ENCODE assay signal across 8 cellular contexts in genomic region chr7:30028749-30029635, GRCh38. TPM values are rescaled to one million over a fixed set of nuclear protein-coding genes. Genes with fewer than 3 reads are reported as not detected.
A peak's percentile ranks its signal among the peaks of the same experiment; 100 is the strongest.
DNase-seq lines count a peak whose midpoint lies in the region; ATAC-seq and TF ChIP-seq lines count a peak whose summit lies in the region.

No MANE protein-coding gene starts in this region.

- H2AFZ ChIP-seq in GM23338 (peak overlapping the region; percentile 54), neural progenitor cell (replicated peaks) (peak overlapping the region; percentile 61)

- peaks cover 34% of the 10 kb centered on the region for H3K4me1 ChIP-seq in GM23338 (ENCODE audit: insufficient read depth)
- peaks cover 34% of the 10 kb centered on the region for H3K4me1 ChIP-seq in neural progenitor cell

- H3K27ac Mint-ChIP-seq in GM23338: peak overlapping the region; percentile 89
- peak overlapping the region; percentile 80 for H3K27ac Mint-ChIP-seq in activated CD4-positive, alpha-beta T cell treated with anti-CD3 and anti-CD28 coated beads, Interleukin-2, amount 10 ng/mL, durations not matched to agents 7 days and 5 days
- H3K27ac Mint-ChIP-seq in neural progenitor cell: peak overlapping the region; percentile 88

- ATAC-seq in activated T-cell treated with anti-CD3 and anti-CD28 coated beads, Interleukin-2, amount 50 U/mL, for 4 hours: peak; percentile 5 to 7
- ATAC-seq in GM23338: peak; percentile 36

- peaks cover 24% of the 10 kb centered on the region for H3K4me1 Mint-ChIP-seq in activated T-cell treated with anti-CD3 and anti-CD28 coated beads, Interleukin-2, amount 50 U/mL, for 4 hours (ENCODE audit: low read depth)
- H3K4me1 Mint-ChIP-seq in GM23338: peaks cover 19% of the 10 kb centered on the region
- H3K4me1 Mint-ChIP-seq in activated CD4-positive, alpha-beta T cell treated with anti-CD3 and anti-CD28 coated beads, Interleukin-2, amount 10 ng/mL, durations not matched to agents 7 days and 5 days: peaks cover 23% of the 10 kb centered on the region
- peaks cover 22% of the 10 kb centered on the region for H3K4me1 Mint-ChIP-seq in neural progenitor cell

- POLR2A ChIA-PET in activated CD4-positive, alpha-beta T cell treated with anti-CD3 and anti-CD28 coated beads, Interleukin-2, amount 10 ng/mL, durations not matched to agents 7 days and 5 days (lab: Charles Lee): no interaction called here

- peaks cover 71% of the 10 kb centered on the region for H3K79me2 ChIP-seq in GM23338 (replicated peaks; ENCODE audit: insufficient read depth)
- H3K79me2 ChIP-seq in neural progenitor cell (ENCODE audit: low read depth): peaks cover 53% of the 10 kb centered on the region

- TF ChIP-seq CTCF in GM23338 (conservative IDR thresholded peaks at IDR 0.05; ENCODE audit: low read depth in 2 of 2): no peak
- peak; percentile 44 for TF ChIP-seq CTCF in fibroblast of the aortic adventitia (IDR thresholded peaks at IDR 0.05; ENCODE audit: insufficient read depth, low read length)
- TF ChIP-seq CTCF in neural progenitor cell (IDR thresholded peaks at IDR 0.05): no peak

- H3K27me3 ChIP-seq in GM23338 (ENCODE audit: insufficient read depth) (no peaks in the 10 kb centered on the region), neural progenitor cell (no peaks in the 10 kb centered on the region)

- H3K4me3 Mint-ChIP-seq in activated T-cell treated with anti-CD3 and anti-CD28 coated beads, Interleukin-2, amount 50 U/mL, for 4 hours: no peak overlapping the region
- H3K4me3 Mint-ChIP-seq in GM23338 (no peak overlapping the region), neural progenitor cell (no peak overlapping the region)
- no peak overlapping the region for H3K4me3 Mint-ChIP-seq in activated CD4-positive, alpha-beta T cell treated with anti-CD3 and anti-CD28 coated beads, Interleukin-2, amount 10 ng/mL, durations not matched to agents 7 days and 5 days

- CTCF ChIA-PET in activated CD4-positive, alpha-beta T cell treated with anti-CD3 and anti-CD28 coated beads, Interleukin-2, amount 10 ng/mL, durations not matched to agents 7 days and 5 days (lab: Charles Lee): interaction anchor here (0.8 kb wide), 1 partner anchor 15 kb away, joined by 3 read pairs; no protein-coding TSS in a partner anchor

- H3F3A ChIP-seq in GM23338 (replicated peaks; ENCODE audit: low read depth) (no peaks in the 10 kb centered on the region), neural progenitor cell (ENCODE audit: low read depth) (peaks cover 14% of the 10 kb centered on the region)

- H3K36me3 Mint-ChIP-seq in activated T-cell treated with anti-CD3 and anti-CD28 coated beads, Interleukin-2, amount 50 U/mL, for 4 hours (ENCODE audit: insufficient read depth): no peaks in the 10 kb centered on the region
- H3K36me3 Mint-ChIP-seq in GM23338 (ENCODE audit: low read depth): no peaks in the 10 kb centered on the region
- H3K36me3 Mint-ChIP-seq in activated CD4-positive, alpha-beta T cell treated with anti-CD3 and anti-CD28 coated beads, Interleukin-2, amount 10 ng/mL, durations not matched to agents 7 days and 5 days (ENCODE audit: low read depth): no peaks in the 10 kb centered on the region
- peaks cover 5% of the 10 kb centered on the region for H3K36me3 Mint-ChIP-seq in neural progenitor cell

- peak overlapping the region; percentile 42 for H3K9ac ChIP-seq in neural progenitor cell

- H3K36me3 ChIP-seq in GM23338 (ENCODE audit: insufficient read depth) (no peaks in the 10 kb centered on the region), neural progenitor cell (no peaks in the 10 kb centered on the region)

- H3K9me2 ChIP-seq in GM23338 (ENCODE audit: insufficient read depth): no peaks in the 10 kb centered on the region

- H4K20me1 ChIP-seq in GM23338 (replicated peaks; ENCODE audit: insufficient read depth) (peaks cover 29% of the 10 kb centered on the region), neural progenitor cell (ENCODE audit: low read depth) (peaks cover 44% of the 10 kb centered on the region)

- peak overlapping the region; percentile 57; the same call in 1 of the 2 replicates for H3K27ac ChIP-seq in GM23338 (ENCODE audit: low read depth)
- peak overlapping the region; percentile 29 for H3K27ac ChIP-seq in neural progenitor cell

- H3K9me3 Mint-ChIP-seq in activated T-cell treated with anti-CD3 and anti-CD28 coated beads, Interleukin-2, amount 50 U/mL, for 4 hours: no peaks in the 10 kb centered on the region
- H3K9me3 Mint-ChIP-seq in GM23338 (no peaks in the 10 kb centered on the region), neural progenitor cell (no peaks in the 10 kb centered on the region)
- H3K9me3 Mint-ChIP-seq in activated CD4-positive, alpha-beta T cell treated with anti-CD3 and anti-CD28 coated beads, Interleukin-2, amount 10 ng/mL, durations not matched to agents 7 days and 5 days: no peaks in the 10 kb centered on the region

- peak; percentile 5 for DNase-seq in activated T-cell treated with anti-CD3 and anti-CD28 coated beads, Interleukin-2, amount 50 U/mL, for 4 hours
- no peak for DNase-seq in activated T-cell treated with anti-CD3 and anti-CD28 coated beads for 4 hours
- DNase-seq in GM23338 (ENCODE audit: low spot score): peak; percentile 85
- DNase-seq in Jurkat, Clone E6-1 (ENCODE audit: low read depth, low spot score): peak; percentile 39
- DNase-seq in activated CD4-positive, alpha-beta T cell treated with anti-CD3 and anti-CD28 coated beads, Interleukin-2, amount 10 ng/mL, durations not matched to agents 7 days and 5 days: peak; percentile 24
- DNase-seq in fibroblast of the aortic adventitia (ENCODE audit: low read depth): peak; percentile 49
- peak; percentile 74 for DNase-seq in neural progenitor cell (ENCODE audit: low spot score)
- DNase-seq in foreskin melanocyte: no peak

- peak overlapping the region; percentile 57 for H3K4me3 ChIP-seq in GM23338
- peak overlapping the region; percentile 94 for H3K4me3 ChIP-seq in Jurkat, Clone E6-1 (ENCODE audit: low read length)
- peak overlapping the region; percentile 86 for H3K4me3 ChIP-seq in fibroblast of the aortic adventitia (ENCODE audit: low read depth, low read length)
- H3K4me3 ChIP-seq in neural progenitor cell: peak overlapping the region; percentile 72

- no peaks in the 10 kb centered on the region for H3K27me3 Mint-ChIP-seq in activated T-cell treated with anti-CD3 and anti-CD28 coated beads, Interleukin-2, amount 50 U/mL, for 4 hours (ENCODE audit: low read depth)
- H3K27me3 Mint-ChIP-seq in GM23338 (ENCODE audit: insufficient read depth, low read depth, poor library complexity): peaks cover 4% of the 10 kb centered on the region
- H3K27me3 Mint-ChIP-seq in activated CD4-positive, alpha-beta T cell treated with anti-CD3 and anti-CD28 coated beads, Interleukin-2, amount 10 ng/mL, durations not matched to agents 7 days and 5 days: no peaks in the 10 kb centered on the region
- no peaks in the 10 kb centered on the region for H3K27me3 Mint-ChIP-seq in neural progenitor cell (ENCODE audit: insufficient read depth, low read depth)

- H3K4me2 ChIP-seq in GM23338: peak overlapping the region; percentile 88
- H3K4me2 ChIP-seq in neural progenitor cell: peak overlapping the region; percentile 94

- no peaks in the 10 kb centered on the region for H3K9me3 ChIP-seq in neural progenitor cell (ENCODE audit: low read depth)

TF ChIP-seq in GM23338, 12 proteins besides CTCF, POLR2A, EP300 and RAD21 (continues in another document):
- TF ChIP-seq ETS1 (IDR thresholded peaks at IDR 0.05) (no peak), ZNF114 (CRISPR knock-in tag; IDR thresholded peaks at IDR 0.05) (no peak), JUNB (IDR thresholded peaks at IDR 0.05; ENCODE audit: unreplicated experiment) (no peak), NANOG (IDR thresholded peaks at IDR 0.05; ENCODE audit: borderline replicate concordance) (no peak)

RNA-seq across cellular contexts. Expression of gene PLEKHA8, which starts 0.8 kb away (rescaled TPM):
- 1 to 10 TPM; 5.2 to 6.1 (median 5.4) TPM for total RNA-seq in activated T-cell treated with anti-CD3 and anti-CD28 coated beads, Interleukin-2, amount 50 U/mL, for 4 hours
- 36.9 and 44.9 TPM in 2 replicates for total RNA-seq in GM23338 (2014; rRNA removed; shearing (Covaris generic))
- polyA plus RNA-seq in GM23338 (2016; fragmentation: Nextera tagmentation; extraction: Ambion mirVana): 10.2 and 11.6 TPM in 2 replicates
- 25.2 TPM for polyA plus RNA-seq in Jurkat, Clone E6-1 (2012; ENCODE audit: insufficient read depth, insufficient read length)
- total RNA-seq in activated CD4-positive, alpha-beta T cell treated with anti-CD3 and anti-CD28 coated beads, Interleukin-2, amount 10 ng/mL, durations not matched to agents 7 days and 5 days: 1 to 10 TPM; 5.2 to 6.3 TPM
- 10.6 and 15.5 TPM in 2 replicates for total RNA-seq in fibroblast of the aortic adventitia (ENCODE audit: low replicate concordance)
- total RNA-seq in neural progenitor cell (ENCODE audit: low replicate concordance): 53.5 and 62.7 TPM in 2 replicates

RNA-seq across cellular contexts. Expression of gene FKBP14, which starts 2.5 kb away (rescaled TPM):
- total RNA-seq in activated T-cell treated with anti-CD3 and anti-CD28 coated beads, Interleukin-2, amount 50 U/mL, for 4 hours: 1 to 10 TPM; 5.3 to 7.0 (median 5.9) TPM
- 11.8 and 21.4 TPM in 2 replicates for total RNA-seq in GM23338 (2014; rRNA removed; shearing (Covaris generic))
- 10.4 and 12.9 TPM in 2 replicates for polyA plus RNA-seq in GM23338 (2016; fragmentation: Nextera tagmentation; extraction: Ambion mirVana)
- polyA plus RNA-seq in Jurkat, Clone E6-1 (2012; ENCODE audit: insufficient read depth, insufficient read length): 7.3 TPM
- 1 to 10 TPM; 3.0 to 4.1 TPM for total RNA-seq in activated CD4-positive, alpha-beta T cell treated with anti-CD3 and anti-CD28 coated beads, Interleukin-2, amount 10 ng/mL, durations not matched to agents 7 days and 5 days
- total RNA-seq in fibroblast of the aortic adventitia (ENCODE audit: low replicate concordance): 39.9 and 57.5 TPM in 2 replicates
- total RNA-seq in neural progenitor cell (ENCODE audit: low replicate concordance): 4.0 and 4.5 TPM in 2 replicates

RNA-seq across cellular contexts. Expression of gene SCRN1, which starts 39.4 kb away (rescaled TPM):
- total RNA-seq in activated T-cell treated with anti-CD3 and anti-CD28 coated beads, Interleukin-2, amount 50 U/mL, for 4 hours: 1 to 10 TPM; 1.5 to 4.2 (median 1.7) TPM
- total RNA-seq in GM23338 (2014; rRNA removed; shearing (Covaris generic)): 60.5 and 66.7 TPM in 2 replicates
- polyA plus RNA-seq in GM23338 (2016; fragmentation: Nextera tagmentation; extraction: Ambion mirVana): 15.2 and 15.6 TPM in 2 replicates
- polyA plus RNA-seq in Jurkat, Clone E6-1 (2012; ENCODE audit: insufficient read depth, insufficient read length): 29.6 TPM
- total RNA-seq in activated CD4-positive, alpha-beta T cell treated with anti-CD3 and anti-CD28 coated beads, Interleukin-2, amount 10 ng/mL, durations not matched to agents 7 days and 5 days: 1 to 10 TPM; 2.1 TPM
- 39.7 and 93.1 TPM in 2 replicates for total RNA-seq in fibroblast of the aortic adventitia (ENCODE audit: low replicate concordance)
- total RNA-seq in neural progenitor cell (ENCODE audit: low replicate concordance): 95.9 and 106 TPM in 2 replicates

Comparison
In these comparisons a context has a peak if more than half of its experiments do, and no peak if none do; other contexts are left out.
1. DNase-seq: peak in activated T-cell treated with anti-CD3 and anti-CD28 coated beads, Interleukin-2, amount 50 U/mL, for 4 hours (single experiment), GM23338 (single experiment), Jurkat, Clone E6-1 (single experiment), activated CD4-positive, alpha-beta T cell treated with anti-CD3 and anti-CD28 coated beads, Interleukin-2, amount 10 ng/mL, durations not matched to agents 7 days and 5 days (single experiment), fibroblast of the aortic adventitia (single experiment) and neural progenitor cell (single experiment); none in activated T-cell treated with anti-CD3 and anti-CD28 coated beads for 4 hours (single experiment) and foreskin melanocyte (single experiment).
2. Peak in every context shown above with its lines, with median percentiles within 50 percentile points of each other: H3K4me3 ChIP-seq and H3K27ac Mint-ChIP-seq.